ENCODE assay signal across 1 cellular context in genomic region chr2:173972165-173972564, GRCh38.
TF ChIP-seq lines count a peak whose summit lies in the region.

No MANE protein-coding gene starts in this region.

TF ChIP-seq in HepG2, 621 proteins besides CTCF, POLR2A, EP300 and RAD21 (continued from another document):
- peak; percentile 83 for TF ChIP-seq ZNF770 (CRISPR knock-in tag; IDR thresholded peaks at IDR 0.05)
- no peak for TF ChIP-seq NR2F1 (CRISPR knock-in tag; IDR thresholded peaks at IDR 0.05)
- no peak for TF ChIP-seq ZNF781 (CRISPR knock-in tag; IDR thresholded peaks at IDR 0.05; ENCODE audit: borderline replicate concordance, not compliant biosample characterization)
- TF ChIP-seq MTF2 (CRISPR knock-in tag; IDR thresholded peaks at IDR 0.05; ENCODE audit: borderline replicate concordance) = no peak
- no peak for TF ChIP-seq ZNF160 (CRISPR knock-in tag; IDR thresholded peaks at IDR 0.05)
- TF ChIP-seq GATAD2A (CRISPR knock-in tag; IDR thresholded peaks at IDR 0.05) = peak; percentile 21; the same call in 1 of the 2 replicates
- TF ChIP-seq ZNF782 (CRISPR knock-in tag; IDR thresholded peaks at IDR 0.05; ENCODE audit: borderline replicate concordance) = no peak
- TF ChIP-seq KDM2A (CRISPR knock-in tag; IDR thresholded peaks at IDR 0.05; ENCODE audit: borderline replicate concordance, low read depth) = 0 out of 2 replicates have a peak, but pooled peaks have one; percentile 11
- TF ChIP-seq ARID5B (CRISPR knock-in tag; IDR thresholded peaks at IDR 0.05) = peak; percentile 47
- TF ChIP-seq SOX6 (IDR thresholded peaks at IDR 0.05) = no peak
- TF ChIP-seq SOX6 (CRISPR knock-in tag; IDR thresholded peaks at IDR 0.05) = peak; percentile 30; the same call in 1 of the 2 replicates
- peak; percentile 47 for TF ChIP-seq CEBPG (CRISPR knock-in tag; IDR thresholded peaks at IDR 0.05)
- TF ChIP-seq MTF1 (CRISPR knock-in tag; IDR thresholded peaks at IDR 0.05) = no peak
- no peak for TF ChIP-seq IKZF1 (IDR thresholded peaks at IDR 0.05)
- TF ChIP-seq HNF4A (CRISPR knock-in tag; IDR thresholded peaks at IDR 0.05) = peak; percentile 49
- TF ChIP-seq TEAD3 (CRISPR knock-in tag; optimal IDR thresholded peaks at IDR 0.05; ENCODE audit: borderline replicate concordance) = peak; percentile 42
- no peak for TF ChIP-seq FOXA3 (CRISPR knock-in tag; IDR thresholded peaks at IDR 0.05)
- no peak for TF ChIP-seq ZNF367 (CRISPR knock-in tag; IDR thresholded peaks at IDR 0.05; ENCODE audit: borderline replicate concordance)
- TF ChIP-seq STAG1 (CRISPR knock-in tag; IDR thresholded peaks at IDR 0.05) = no peak
- TF ChIP-seq ZNF563 (CRISPR knock-in tag; IDR thresholded peaks at IDR 0.05) = no peak
- TF ChIP-seq SMC3 (IDR thresholded peaks at IDR 0.05; ENCODE audit: low read length) = no peak
- TF ChIP-seq SOX13 (IDR thresholded peaks at IDR 0.05) = no peak
- 0 out of 4 replicates have a peak, but pooled peaks of 1 of the 2 experiments have one; percentile 40 for TF ChIP-seq SOX13 (CRISPR knock-in tag; conservative IDR thresholded peaks at IDR 0.05 in 1 of 2, IDR thresholded peaks at IDR 0.05 in 1 of 2)
- no peak for TF ChIP-seq BORCS8-MEF2B (CRISPR knock-in tag; IDR thresholded peaks at IDR 0.05)
- TF ChIP-seq, protein P1, sequence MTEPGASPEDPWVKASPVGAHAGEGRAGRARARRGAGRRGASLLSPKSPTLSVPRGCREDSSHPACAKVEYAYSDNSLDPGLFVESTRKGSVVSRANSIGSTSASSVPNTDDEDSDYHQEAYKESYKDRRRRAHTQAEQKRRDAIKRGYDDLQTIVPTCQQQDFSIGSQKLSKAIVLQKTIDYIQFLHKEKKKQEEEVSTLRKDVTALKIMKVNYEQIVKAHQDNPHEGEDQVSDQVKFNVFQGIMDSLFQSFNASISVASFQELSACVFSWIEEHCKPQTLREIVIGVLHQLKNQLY (CRISPR knock-in tag; IDR thresholded peaks at IDR 0.05) = no peak
